In the genomic region with DNA sequence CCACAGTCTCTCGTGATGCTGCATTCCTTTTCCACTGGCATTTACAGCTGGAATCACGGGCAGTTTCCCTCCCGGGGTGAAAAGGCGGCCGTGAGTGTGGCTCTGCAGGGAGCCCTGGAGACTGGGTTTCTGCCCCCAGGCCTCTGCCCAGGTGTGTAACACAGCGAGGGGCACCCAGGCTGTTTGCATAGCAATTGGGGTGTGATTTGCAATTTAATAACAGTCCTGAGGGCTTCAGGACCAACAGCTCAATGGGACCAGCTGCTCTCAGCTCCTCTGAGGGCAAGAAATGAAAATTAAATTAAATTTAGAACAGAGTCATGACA, we compare ENCODE assay signal across 24 cellular contexts.
DNase-seq lines count a peak whose midpoint lies in the region; ATAC-seq and TF ChIP-seq lines count a peak whose summit lies in the region.
"Had no signal": no experiment of that assay in that cellular context is flagged by ENCODE, and none has a peak within 500 bp of the region (broad histone marks: within the 10 kb centered on the region; RNA-seq: fewer than 3 reads in every experiment).

No MANE protein-coding gene starts in this region.

- H3K9ac ChIP-seq in NT2/D1 (ENCODE audit: insufficient read length, low read depth) (peak overlapping the region; percentile 12), iPS-18a (ENCODE audit: low read length) (no peak overlapping the region), mesendoderm (ENCODE audit: low read length) (no peak overlapping the region)

- no peak overlapping the region for H3K27ac Mint-ChIP-seq in GM23338

- H3K4me2 ChIP-seq in GM23338 (peak overlapping the region; percentile 87), mesendoderm (ENCODE audit: low read length) (no peak overlapping the region)

- H3K27me3 Mint-ChIP-seq in GM23338 (ENCODE audit: insufficient read depth, low read depth, poor library complexity): peaks cover 7% of the 10 kb centered on the region

- H2BK15ac ChIP-seq in mesendoderm (replicated peaks; ENCODE audit: low read depth): no peak overlapping the region

- H3K23ac ChIP-seq in mesendoderm (ENCODE audit: low read length): no peak overlapping the region

- H3K27ac ChIP-seq in GM23338 (ENCODE audit: low read depth) (peak overlapping the region; percentile 87), iPS-18a (ENCODE audit: low read length) (no peak overlapping the region), upper lobe of right lung (no peak overlapping the region), mesendoderm (ENCODE audit: low read depth, low read length) (no peak overlapping the region)
- H3K27ac ChIP-seq: SJSA1 had no signal

- H3K4me1 ChIP-seq in GM23338 (ENCODE audit: insufficient read depth) (peaks cover 11% of the 10 kb centered on the region), NT2/D1 (ENCODE audit: insufficient read depth, insufficient read length) (peaks cover 6% of the 10 kb centered on the region), iPS-18a (ENCODE audit: control insufficient read depth, low read depth, low read length) (peaks cover 4% of the 10 kb centered on the region), upper lobe of right lung (no peaks in the 10 kb centered on the region), mesendoderm (ENCODE audit: control insufficient read depth, low read depth, low read length) (no peaks in the 10 kb centered on the region)
- H3K4me1 ChIP-seq: SJSA1 had no signal

- H3K36me3 ChIP-seq in GM23338 (ENCODE audit: insufficient read depth) (no peaks in the 10 kb centered on the region), NT2/D1 (ENCODE audit: insufficient read depth, insufficient read length, low read length) (no peaks in the 10 kb centered on the region), iPS-18a (ENCODE audit: control insufficient read depth, low read depth, low read length) (no peaks in the 10 kb centered on the region), upper lobe of right lung (no peaks in the 10 kb centered on the region), mesendoderm (ENCODE audit: control insufficient read depth, insufficient read depth, low read length) (no peaks in the 10 kb centered on the region)
- H3K36me3 ChIP-seq: MG63, SJSA1 had no signal

- peaks cover 3% of the 10 kb centered on the region; the same call in 2 of the 3 replicates for H3K4me1 Mint-ChIP-seq in GM23338

- H3K27me3 ChIP-seq in GM23338 (ENCODE audit: insufficient read depth) (no peaks in the 10 kb centered on the region), NT2/D1 (ENCODE audit: insufficient read depth, insufficient read length) (peaks cover 14% of the 10 kb centered on the region), iPS-18a (ENCODE audit: control insufficient read depth, insufficient read depth, low read length) (no peaks in the 10 kb centered on the region), upper lobe of right lung (no peaks in the 10 kb centered on the region), mesendoderm (ENCODE audit: insufficient read depth, low read length, poor library complexity) (no peaks in the 10 kb centered on the region)
- H3K27me3 ChIP-seq: MG63, SJSA1 had no signal

- peak overlapping the region; percentile 83 for H2AFZ ChIP-seq in GM23338

- DNase-seq in GM23338 (ENCODE audit: low spot score) (peak; percentile 46), NT2/D1 (ENCODE audit: low read depth, low spot score) (no peak), upper lobe of right lung (peak; percentile 27), mesendoderm (no peak), Kasumi-1 (lab: John Stamatoyannopoulos, UW) (no peak)
- DNase-seq: Calu3; DMS153; DND-41; HCEC 1CT; MG63; NCI-H1105 treated with DMSO at 0.1 percent for 48 hours; NCI-H146; NCI-H1930; NCI-H446 treated with DMSO at 0.1 percent for 48 hours; NCI-H526; NCI-H82; NK-92 treated with Interleukin-12 subunit alpha and Interleukin-12 subunit beta, amount 100 ng/mL, for 24 hours; Right ventricle myocardium superior; RPMI8226 had no signal

- H3K36me3 Mint-ChIP-seq in GM23338 (ENCODE audit: low read depth): peaks cover 36% of the 10 kb centered on the region

- H3K56ac ChIP-seq in mesendoderm (ENCODE audit: low read length): no peak overlapping the region

- H3K4ac ChIP-seq in mesendoderm (ENCODE audit: low read depth, low read length): no peak overlapping the region

- no peak overlapping the region for H4K5ac ChIP-seq in mesendoderm (ENCODE audit: low read length)

- no peaks in the 10 kb centered on the region for H4K20me1 ChIP-seq in GM23338 (replicated peaks; ENCODE audit: insufficient read depth)

- H3K4me3 ChIP-seq in GM23338 (peak overlapping the region; percentile 55), NT2/D1 (ENCODE audit: insufficient read length, low read depth) (no peak overlapping the region), iPS-18a (ENCODE audit: low read length) (peak overlapping the region; percentile 39), upper lobe of right lung (no peak overlapping the region), mesendoderm (ENCODE audit: low read length) (no peak overlapping the region)
- H3K4me3 ChIP-seq: K562, MG63, SJSA1 had no signal

- no peak overlapping the region for H3K4me3 Mint-ChIP-seq in GM23338

- H3K9me2 ChIP-seq in GM23338 (ENCODE audit: insufficient read depth): no peaks in the 10 kb centered on the region

- intact Hi-C loops in upper lobe of right lung (cut with DNase I): no loop called here

- H3K9me3 ChIP-seq in NT2/D1 (ENCODE audit: insufficient read depth, low read length): no peaks in the 10 kb centered on the region; the same call in 1 of the 2 replicates
- peaks cover 15% of the 10 kb centered on the region for H3K9me3 ChIP-seq in iPS-18a (ENCODE audit: control insufficient read depth, low read depth, low read length)
- H3K9me3 ChIP-seq in upper lobe of right lung: no peaks in the 10 kb centered on the region
- H3K9me3 ChIP-seq: MG63 had no signal

- H3K18ac ChIP-seq in mesendoderm (ENCODE audit: low read length): no peak overlapping the region

- H2BK5ac ChIP-seq in mesendoderm (ENCODE audit: low read length): no peak overlapping the region

- H3K79me2 ChIP-seq in GM23338 (replicated peaks; ENCODE audit: insufficient read depth) (no peaks in the 10 kb centered on the region), mesendoderm (ENCODE audit: control insufficient read depth, insufficient read depth, low read length) (no peaks in the 10 kb centered on the region)

- WGBS in mesendoderm (ENCODE audit: extremely low coverage, insufficient coverage, low lambda C conversion rate): no CpG with 5 or more reads among the region's 6 CpGs

- H2BK120ac ChIP-seq in mesendoderm (ENCODE audit: low read depth, low read length): no peak overlapping the region

- H2AK5ac ChIP-seq in mesendoderm (ENCODE audit: low read length): no peak overlapping the region

- no peak for TF ChIP-seq CTCF in GM23338 (conservative IDR thresholded peaks at IDR 0.05; ENCODE audit: low read depth in 2 of 2)
- no peak for TF ChIP-seq CTCF in upper lobe of right lung (IDR thresholded peaks at IDR 0.05)

- peaks cover 67% of the 10 kb centered on the region for H3K9me3 Mint-ChIP-seq in GM23338

- peaks cover 21% of the 10 kb centered on the region for H3F3A ChIP-seq in GM23338 (replicated peaks; ENCODE audit: low read depth)

- H4K8ac ChIP-seq in mesendoderm (ENCODE audit: low read depth, low read length): no peak overlapping the region

- no peaks in the 10 kb centered on the region for H3K79me1 ChIP-seq in mesendoderm (ENCODE audit: low read length)

- ATAC-seq in GM23338: peak; percentile 93
- no peak for ATAC-seq in upper lobe of right lung
- ATAC-seq in GM19023 (IDR thresholded peaks at IDR 0.05; ENCODE audit: unreplicated experiment): no peak
- ATAC-seq: HepG2, K562 had no signal

TF ChIP-seq in GM23338, 12 proteins besides CTCF, POLR2A, EP300 and RAD21:
- TF ChIP-seq JUNB (IDR thresholded peaks at IDR 0.05; ENCODE audit: unreplicated experiment): no peak
- peak; percentile 68; the same call in 1 of the 2 replicates for TF ChIP-seq NANOG (IDR thresholded peaks at IDR 0.05; ENCODE audit: borderline replicate concordance)

Comparison
In these comparisons a context has a peak if more than half of its experiments do, and no peak if none do; other contexts are left out.
1. DNase-seq: peak in GM23338 (single experiment) and upper lobe of right lung (single experiment); none in NT2/D1 (single experiment), mesendoderm (single experiment) and Kasumi-1 (0 of 2).
2. H3K4me3 ChIP-seq: peak in GM23338 (single experiment) and iPS-18a (single experiment); none in NT2/D1 (single experiment), upper lobe of right lung (single experiment) and mesendoderm (single experiment).